In genomic region chr1:21338568-21339401, GRCh38 we compare ENCODE assay signal across 1 cellular context.
TF ChIP-seq lines count a peak whose summit lies in the region.

No MANE protein-coding gene starts in this region.

TF ChIP-seq in HepG2, 621 proteins besides CTCF, POLR2A, EP300 and RAD21 (continued from another document and continues in another):
- TF ChIP-seq, protein P1, sequence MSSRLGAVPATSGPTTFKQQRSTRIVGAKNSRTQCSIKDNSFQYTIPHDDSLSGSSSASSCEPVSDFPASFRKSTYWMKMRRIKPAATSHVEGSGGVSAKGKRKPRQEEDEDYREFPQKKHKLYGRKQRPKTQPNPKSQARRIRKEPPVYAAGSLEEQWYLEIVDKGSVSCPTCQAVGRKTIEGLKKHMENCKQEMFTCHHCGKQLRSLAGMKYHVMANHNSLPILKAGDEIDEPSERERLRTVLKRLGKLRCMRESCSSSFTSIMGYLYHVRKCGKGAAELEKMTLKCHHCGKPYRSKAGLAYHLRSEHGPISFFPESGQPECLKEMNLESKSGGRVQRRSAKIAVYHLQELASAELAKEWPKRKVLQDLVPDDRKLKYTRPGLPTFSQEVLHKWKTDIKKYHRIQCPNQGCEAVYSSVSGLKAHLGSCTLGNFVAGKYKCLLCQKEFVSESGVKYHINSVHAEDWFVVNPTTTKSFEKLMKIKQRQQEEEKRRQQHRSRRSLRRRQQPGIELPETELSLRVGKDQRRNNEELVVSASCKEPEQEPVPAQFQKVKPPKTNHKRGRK (CRISPR knock-in tag; IDR thresholded peaks at IDR 0.05), result no peak
- peak; percentile 81 for TF ChIP-seq FOSL2 (CRISPR knock-in tag; IDR thresholded peaks at IDR 0.05)
- peak; percentile 49; the same call in 1 of the 2 replicates for TF ChIP-seq PBX2 (CRISPR knock-in tag; IDR thresholded peaks at IDR 0.05)
- TF ChIP-seq MIER2 (CRISPR knock-in tag; IDR thresholded peaks at IDR 0.05), result peak; percentile 46; the same call in 1 of the 2 replicates
- TF ChIP-seq, protein P2, sequence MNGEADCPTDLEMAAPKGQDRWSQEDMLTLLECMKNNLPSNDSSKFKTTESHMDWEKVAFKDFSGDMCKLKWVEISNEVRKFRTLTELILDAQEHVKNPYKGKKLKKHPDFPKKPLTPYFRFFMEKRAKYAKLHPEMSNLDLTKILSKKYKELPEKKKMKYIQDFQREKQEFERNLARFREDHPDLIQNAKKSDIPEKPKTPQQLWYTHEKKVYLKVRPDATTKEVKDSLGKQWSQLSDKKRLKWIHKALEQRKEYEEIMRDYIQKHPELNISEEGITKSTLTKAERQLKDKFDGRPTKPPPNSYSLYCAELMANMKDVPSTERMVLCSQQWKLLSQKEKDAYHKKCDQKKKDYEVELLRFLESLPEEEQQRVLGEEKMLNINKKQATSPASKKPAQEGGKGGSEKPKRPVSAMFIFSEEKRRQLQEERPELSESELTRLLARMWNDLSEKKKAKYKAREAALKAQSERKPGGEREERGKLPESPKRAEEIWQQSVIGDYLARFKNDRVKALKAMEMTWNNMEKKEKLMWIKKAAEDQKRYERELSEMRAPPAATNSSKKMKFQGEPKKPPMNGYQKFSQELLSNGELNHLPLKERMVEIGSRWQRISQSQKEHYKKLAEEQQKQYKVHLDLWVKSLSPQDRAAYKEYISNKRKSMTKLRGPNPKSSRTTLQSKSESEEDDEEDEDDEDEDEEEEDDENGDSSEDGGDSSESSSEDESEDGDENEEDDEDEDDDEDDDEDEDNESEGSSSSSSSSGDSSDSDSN (CRISPR knock-in tag; IDR thresholded peaks at IDR 0.05), result peak; percentile 67
- TF ChIP-seq MAZ (IDR thresholded peaks at IDR 0.05; ENCODE audit: borderline replicate concordance, low read depth, low read length), result peak; percentile 78
- TF ChIP-seq MAZ (CRISPR knock-in tag; IDR thresholded peaks at IDR 0.05; ENCODE audit: low read depth), result peak; percentile 65; the same call in 1 of the 2 replicates
- peak; percentile 77 for TF ChIP-seq ZNF121 (CRISPR knock-in tag; IDR thresholded peaks at IDR 0.05)
- TF ChIP-seq SIX1 (CRISPR knock-in tag; IDR thresholded peaks at IDR 0.05; ENCODE audit: borderline replicate concordance), result peak; percentile 100
- TF ChIP-seq ZNF713 (CRISPR knock-in tag; IDR thresholded peaks at IDR 0.05), result no peak
- TF ChIP-seq RXRB (CRISPR knock-in tag; IDR thresholded peaks at IDR 0.05; ENCODE audit: borderline replicate concordance), result peak; percentile 88
- TF ChIP-seq ZFP36L1 (CRISPR knock-in tag; IDR thresholded peaks at IDR 0.05), result peak; percentile 80
- peak; percentile 25 for TF ChIP-seq CCAR2 (optimal IDR thresholded peaks at IDR 0.05; ENCODE audit: low read depth, low read length)
- TF ChIP-seq ZNF251 (CRISPR knock-in tag; IDR thresholded peaks at IDR 0.05), result no peak
- TF ChIP-seq FOXP4 (CRISPR knock-in tag; IDR thresholded peaks at IDR 0.05), result peak; percentile 98
- peak; percentile 81; the same call in 1 of the 2 replicates for TF ChIP-seq MXD4 (CRISPR knock-in tag; IDR thresholded peaks at IDR 0.05)
- peak; percentile 97 for TF ChIP-seq RARA (CRISPR knock-in tag; IDR thresholded peaks at IDR 0.05)
- TF ChIP-seq, protein P3, sequence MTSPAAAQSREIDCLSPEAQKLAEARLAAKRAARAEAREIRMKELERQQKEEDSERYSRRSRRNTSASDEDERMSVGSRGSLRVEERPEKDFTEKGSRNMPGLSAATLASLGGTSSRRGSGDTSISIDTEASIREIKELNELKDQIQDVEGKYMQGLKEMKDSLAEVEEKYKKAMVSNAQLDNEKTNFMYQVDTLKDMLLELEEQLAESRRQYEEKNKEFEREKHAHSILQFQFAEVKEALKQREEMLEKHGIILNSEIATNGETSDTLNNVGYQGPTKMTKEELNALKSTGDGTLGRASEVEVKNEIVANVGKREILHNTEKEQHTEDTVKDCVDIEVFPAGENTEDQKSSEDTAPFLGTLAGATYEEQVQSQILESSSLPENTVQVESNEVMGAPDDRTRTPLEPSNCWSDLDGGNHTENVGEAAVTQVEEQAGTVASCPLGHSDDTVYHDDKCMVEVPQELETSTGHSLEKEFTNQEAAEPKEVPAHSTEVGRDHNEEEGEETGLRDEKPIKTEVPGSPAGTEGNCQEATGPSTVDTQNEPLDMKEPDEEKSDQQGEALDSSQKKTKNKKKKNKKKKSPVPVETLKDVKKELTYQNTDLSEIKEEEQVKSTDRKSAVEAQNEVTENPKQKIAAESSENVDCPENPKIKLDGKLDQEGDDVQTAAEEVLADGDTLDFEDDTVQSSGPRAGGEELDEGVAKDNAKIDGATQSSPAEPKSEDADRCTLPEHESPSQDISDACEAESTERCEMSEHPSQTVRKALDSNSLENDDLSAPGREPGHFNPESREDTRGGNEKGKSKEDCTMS (CRISPR knock-in tag; conservative IDR thresholded peaks at IDR 0.05), result no peak
- TF ChIP-seq ZMYM3 (CRISPR knock-in tag; IDR thresholded peaks at IDR 0.05), result peak; percentile 98
- TF ChIP-seq CBFB (CRISPR knock-in tag; IDR thresholded peaks at IDR 0.05), result no peak
- TF ChIP-seq PHF21A (CRISPR knock-in tag; IDR thresholded peaks at IDR 0.05), result peak; percentile 82
- 0 out of 2 replicates have a peak, but pooled peaks have one; percentile 52 for TF ChIP-seq ZNF790 (CRISPR knock-in tag; IDR thresholded peaks at IDR 0.05; ENCODE audit: borderline replicate concordance)
- TF ChIP-seq DRAP1 (CRISPR knock-in tag; IDR thresholded peaks at IDR 0.05), result peak; percentile 50
- peak; percentile 56 for TF ChIP-seq TEAD3 (CRISPR knock-in tag; optimal IDR thresholded peaks at IDR 0.05; ENCODE audit: borderline replicate concordance)
- TF ChIP-seq ZNF414 (CRISPR knock-in tag; IDR thresholded peaks at IDR 0.05), result peak; percentile 67
- peak; percentile 70; the same call in 1 of the 2 replicates for TF ChIP-seq DPF2 (CRISPR knock-in tag; IDR thresholded peaks at IDR 0.05; ENCODE audit: borderline replicate concordance, low read depth)
- no peak for TF ChIP-seq RELA (CRISPR knock-in tag; IDR thresholded peaks at IDR 0.05)
- no peak for TF ChIP-seq MTF2 (CRISPR knock-in tag; IDR thresholded peaks at IDR 0.05; ENCODE audit: borderline replicate concordance)
- peak; percentile 87 for TF ChIP-seq ARID2 (CRISPR knock-in tag; IDR thresholded peaks at IDR 0.05; ENCODE audit: borderline replicate concordance)
- TF ChIP-seq, protein P4, sequence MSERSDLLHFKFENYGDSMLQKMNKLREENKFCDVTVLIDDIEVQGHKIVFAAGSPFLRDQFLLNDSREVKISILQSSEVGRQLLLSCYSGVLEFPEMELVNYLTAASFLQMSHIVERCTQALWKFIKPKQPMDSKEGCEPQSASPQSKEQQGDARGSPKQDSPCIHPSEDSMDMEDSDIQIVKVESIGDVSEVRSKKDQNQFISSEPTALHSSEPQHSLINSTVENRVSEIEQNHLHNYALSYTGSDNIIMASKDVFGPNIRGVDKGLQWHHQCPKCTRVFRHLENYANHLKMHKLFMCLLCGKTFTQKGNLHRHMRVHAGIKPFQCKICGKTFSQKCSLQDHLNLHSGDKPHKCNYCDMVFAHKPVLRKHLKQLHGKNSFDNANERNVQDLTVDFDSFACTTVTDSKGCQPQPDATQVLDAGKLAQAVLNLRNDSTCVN (CRISPR knock-in tag; IDR thresholded peaks at IDR 0.05; ENCODE audit: borderline replicate concordance), result peak; percentile 73
- TF ChIP-seq ZNF264 (CRISPR knock-in tag; IDR thresholded peaks at IDR 0.05), result peak; percentile 99
- TF ChIP-seq, protein P5, sequence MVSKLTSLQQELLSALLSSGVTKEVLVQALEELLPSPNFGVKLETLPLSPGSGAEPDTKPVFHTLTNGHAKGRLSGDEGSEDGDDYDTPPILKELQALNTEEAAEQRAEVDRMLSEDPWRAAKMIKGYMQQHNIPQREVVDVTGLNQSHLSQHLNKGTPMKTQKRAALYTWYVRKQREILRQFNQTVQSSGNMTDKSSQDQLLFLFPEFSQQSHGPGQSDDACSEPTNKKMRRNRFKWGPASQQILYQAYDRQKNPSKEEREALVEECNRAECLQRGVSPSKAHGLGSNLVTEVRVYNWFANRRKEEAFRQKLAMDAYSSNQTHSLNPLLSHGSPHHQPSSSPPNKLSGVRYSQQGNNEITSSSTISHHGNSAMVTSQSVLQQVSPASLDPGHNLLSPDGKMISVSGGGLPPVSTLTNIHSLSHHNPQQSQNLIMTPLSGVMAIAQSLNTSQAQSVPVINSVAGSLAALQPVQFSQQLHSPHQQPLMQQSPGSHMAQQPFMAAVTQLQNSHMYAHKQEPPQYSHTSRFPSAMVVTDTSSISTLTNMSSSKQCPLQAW (CRISPR knock-in tag; IDR thresholded peaks at IDR 0.05), result peak; percentile 95
- no peak for TF ChIP-seq ZBTB21 (CRISPR knock-in tag; IDR thresholded peaks at IDR 0.05)
- TF ChIP-seq ZNF710 (CRISPR knock-in tag; IDR thresholded peaks at IDR 0.05; ENCODE audit: borderline replicate concordance), result peak; percentile 18; the same call in 1 of the 2 replicates
- peak; percentile 86 for TF ChIP-seq ZNF350 (CRISPR knock-in tag; IDR thresholded peaks at IDR 0.05; ENCODE audit: borderline replicate concordance, low read depth)
- peak; percentile 19; the same call in 1 of the 2 replicates for TF ChIP-seq ZNF782 (CRISPR knock-in tag; IDR thresholded peaks at IDR 0.05; ENCODE audit: borderline replicate concordance)
- peak; percentile 96 for TF ChIP-seq ZBTB42 (CRISPR knock-in tag; IDR thresholded peaks at IDR 0.05)
- TF ChIP-seq HNF4G (IDR thresholded peaks at IDR 0.05; ENCODE audit: borderline replicate concordance, low read depth, low read length), result peak; percentile 63
- TF ChIP-seq HNF4G (CRISPR knock-in tag; IDR thresholded peaks at IDR 0.05; ENCODE audit: borderline replicate concordance, low read depth), result peak; percentile 83; the same call in 1 of the 2 replicates
- TF ChIP-seq ONECUT2 (CRISPR knock-in tag; IDR thresholded peaks at IDR 0.05), result 0 out of 2 replicates have a peak, but pooled peaks have one; percentile 38
- no peak for TF ChIP-seq ZNF10 (CRISPR knock-in tag; IDR thresholded peaks at IDR 0.05; ENCODE audit: borderline replicate concordance, low read depth)
- peak; percentile 69; the same call in 1 of the 2 replicates for TF ChIP-seq HOXA3 (CRISPR knock-in tag; IDR thresholded peaks at IDR 0.05)
- TF ChIP-seq ZNF256 (CRISPR knock-in tag; conservative IDR thresholded peaks at IDR 0.05), result 0 out of 2 replicates have a peak, but pooled peaks have one; percentile 6
- peak; percentile 73 for TF ChIP-seq THAP11 (CRISPR knock-in tag; IDR thresholded peaks at IDR 0.05)
- peak; percentile 69 for TF ChIP-seq ISL2 (CRISPR knock-in tag; IDR thresholded peaks at IDR 0.05)
- peak; percentile 85 for TF ChIP-seq KAT7 (CRISPR knock-in tag; IDR thresholded peaks at IDR 0.05; ENCODE audit: borderline replicate concordance)
- TF ChIP-seq SMYD3 (CRISPR knock-in tag; IDR thresholded peaks at IDR 0.05), result 0 out of 2 replicates have a peak, but pooled peaks have one; percentile 31
- TF ChIP-seq FOXC1 (CRISPR knock-in tag; IDR thresholded peaks at IDR 0.05; ENCODE audit: borderline replicate concordance), result peak; percentile 68; the same call in 1 of the 2 replicates
- TF ChIP-seq ZBTB7B (CRISPR knock-in tag; IDR thresholded peaks at IDR 0.05), result peak; percentile 82
